ENCODE assay signal across 11 cellular contexts in the genomic region with DNA sequence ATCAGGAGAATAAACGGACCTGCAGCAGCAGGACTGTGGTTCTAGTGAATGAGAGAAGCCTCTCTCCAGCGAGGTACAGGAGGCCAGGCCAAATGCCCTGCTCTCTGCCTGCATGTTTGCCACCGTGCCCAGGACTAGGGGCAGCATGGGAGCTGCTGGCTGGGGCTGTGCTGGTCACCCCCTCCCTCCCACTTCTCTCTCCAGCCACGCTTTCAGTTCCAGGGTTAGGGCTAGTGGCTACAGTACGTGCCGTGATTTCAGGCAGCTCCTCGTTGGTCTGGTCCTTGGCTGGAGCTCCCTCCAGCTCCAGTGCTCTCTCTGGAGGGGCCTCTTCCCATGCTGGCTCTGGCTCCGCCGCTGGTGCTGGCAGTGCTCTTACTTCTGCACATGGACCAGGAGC. TPM values are rescaled to one million over a fixed set of nuclear protein-coding genes. Genes with fewer than 3 reads are reported as not detected.
"Had no signal": no experiment of that assay in that cellular context is flagged by ENCODE, and none has a peak within 500 bp of the region (broad histone marks: within the 10 kb centered on the region; RNA-seq: fewer than 3 reads in every experiment).

No MANE protein-coding gene starts in this region.

RNA-seq across cellular contexts. Expression of a gene that starts 0.6 kb away (rescaled TPM):
- total RNA-seq: activated CD4-positive, alpha-beta memory T cell treated with anti-CD3 and anti-CD28 coated beads, Interleukin-2, amount 10 ng/mL, durations not matched to agents 7 days and 5 days; activated CD4-positive, alpha-beta T cell treated with anti-CD3 and anti-CD28 coated beads for 36 hours; activated CD4-positive, alpha-beta T cell treated with anti-CD3 and anti-CD28 coated beads, Interleukin-2, amount 10 ng/mL, durations not matched to agents 7 days and 5 days; activated CD8-positive, alpha-beta memory T cell treated with anti-CD3 and anti-CD28 coated beads, Interleukin-2, amount 10 ng/mL, durations not matched to agents 7 days and 5 days; activated CD8-positive, alpha-beta T cell treated with anti-CD3 and anti-CD28 coated beads, Interleukin-2, amount 10 ng/mL, durations not matched to agents 7 days and 5 days; activated naive CD8-positive, alpha-beta T cell treated with anti-CD3 and anti-CD28 coated beads, Interleukin-2, amount 10 ng/mL, durations not matched to agents 7 days and 5 days; activated T-helper 2 cell treated with anti-CD3 and anti-CD28 coated beads, Interferon-gamma antibody, Interleukin-2, Interleukin-4, amounts not matched to agents 10 μg/mL and 5 μg/mL and 100 μg/mL, durations not matched to agents 14 hours and 24 hours and 36 hours; astrocyte; body of pancreas; breast epithelium; cardiac septum had no signal
